In genomic region chrX:68571292-68572256, GRCh38 we compare ENCODE assay signal across 8 cellular contexts.
DNase-seq lines count a peak whose midpoint lies in the region; ATAC-seq, FAIRE-seq and TF ChIP-seq lines count a peak whose summit lies in the region.

No MANE protein-coding gene starts in this region.

- TF ChIP-seq EP300 in K562 (IDR thresholded peaks at IDR 0.05; ENCODE audit: low read length) = peak; percentile 64; the same call in 1 of the 2 replicates

- H3K9ac ChIP-seq in K562 (ENCODE audit: insufficient read depth in 1 of 2, low read depth in 2 of 2, low read length in 2 of 2) = peak overlapping the region in 1 of 2 experiments; percentile 60; a peak in 2 of 4 replicates

- peaks cover 3 to 33% of the 10 kb centered on the region in 2 experiments; a peak in 3 of 5 replicates for H3K4me1 ChIP-seq in K562 (replicated peaks in 1 of 2; ENCODE audit: control insufficient read depth in 2 of 2, insufficient read depth in 2 of 2, low read length in 2 of 2)

- H3K36me3 ChIP-seq in K562 (ENCODE audit: control insufficient read depth, insufficient read depth, low read length) = no peaks in the 10 kb centered on the region

- 5% methylated on average over 5 of the region's 5 CpGs for WGBS in K562 (ENCODE audit: insufficient coverage, low coverage, missing lambda C conversion rate)

- TF ChIP-seq POLR2A in GM12891 (IDR thresholded peaks at IDR 0.05; ENCODE audit: low read depth, low read length) (no peak), K562 (conservative IDR thresholded peaks at IDR 0.05) (no peak)

- POLR2A ChIA-PET in K562 (lab: Yijun Ruan, JAX) = interaction anchor here (0.6 to 1.7 kb wide), 6 partner anchors 10 to 633 kb away, joined by 3 to 7 read pairs (median 4); no protein-coding TSS in a partner anchor

- peak overlapping the region; percentile 51 for H3K4me2 ChIP-seq in K562 (ENCODE audit: insufficient read depth, low read length)

- DNase-seq in GM12891 (ENCODE audit: insufficient read length, low spot score) = no peak
- peak; percentile 30 to 77 (median 42) for DNase-seq in K562 (ENCODE audit: extremely low read depth in 1 of 4, low spot score in 3 of 4)
- DNase-seq in urothelium cell line (ENCODE audit: low spot score) = peak; percentile 55
- no peak for DNase-seq in cerebellar nuclear complex (lab: John Stamatoyannopoulos, UW)
- no peak for DNase-seq in NAMALWA (ENCODE audit: low spot score)
- DNase-seq in middle frontal gyrus (ENCODE audit: extremely low spot score, low spot score) = no peak

- H3K4me3 ChIP-seq in K562 = no peak overlapping the region

- TF ChIP-seq CTCF in K562 (IDR thresholded peaks at IDR 0.05 in 2 of 3, conservative IDR thresholded peaks at IDR 0.05 in 1 of 3; ENCODE audit: insufficient read depth in 2 of 3, low read depth in 1 of 3, low read length in 3 of 3) = no peak

- no TSS peak for BruUV-seq in K562 (replicated peaks; lab: Mats Ljungman, UMichigan)

- H3K79me2 ChIP-seq in K562 (ENCODE audit: control insufficient read depth, insufficient read depth, low read length) = no peaks in the 10 kb centered on the region

- no peaks in the 10 kb centered on the region for H3K9me1 ChIP-seq in K562 (ENCODE audit: control insufficient read depth, insufficient read depth, low read length)

- intact Hi-C loops in K562 (cut with micrococcal nuclease) = loop anchor here (2.0 to 5.0 kb wide), 2 partner anchors 13 to 116 kb away; no protein-coding TSS in a partner anchor

- peak overlapping the region; percentile 76 for H2AFZ ChIP-seq in K562 (ENCODE audit: low read depth, low read length)

- no peaks in the 10 kb centered on the region for H4K20me1 ChIP-seq in K562 (replicated peaks; ENCODE audit: control insufficient read depth, insufficient read depth, low read length)

- FAIRE-seq in GM12891 (lab: Jason Lieb, UNC) = peak; percentile 52
- peak; percentile 91 for FAIRE-seq in K562 (lab: Jason Lieb, UNC)
- FAIRE-seq in urothelium cell line (lab: Jason Lieb, UNC) = no peak

- in situ Hi-C loops in K562 (cut with MboI) = no loop called here

- peak; percentile 85 for ATAC-seq in GM21515 (IDR thresholded peaks at IDR 0.05; ENCODE audit: unreplicated experiment)
- ATAC-seq in HG03575 (IDR thresholded peaks at IDR 0.05; ENCODE audit: extremely low read depth, insufficient number of reproducible peaks, low FRiP score, unreplicated experiment) = peak; percentile 85
- peak; percentile 94 for ATAC-seq in K562

- no peaks in the 10 kb centered on the region for H3K27me3 ChIP-seq in K562 (ENCODE audit: control insufficient read depth in 2 of 2, insufficient read depth in 2 of 2, low read length in 2 of 2)

- no peaks in the 10 kb centered on the region for H3K9me3 ChIP-seq in K562 (replicated peaks; ENCODE audit: control insufficient read depth, insufficient read depth, low read depth, low read length)

- peak overlapping the region; percentile 95 for H3K27ac ChIP-seq in K562 (ENCODE audit: extremely low read depth, low read depth, low read length)

- CTCF ChIA-PET in K562 (lab: Yijun Ruan, JAX; ENCODE audit: low intra/inter-chr PET ratio) = no interaction called here

- no peak for TF ChIP-seq RAD21 in K562 (CRISPR knock-in tag; conservative IDR thresholded peaks at IDR 0.05 in 1 of 2, IDR thresholded peaks at IDR 0.05 in 1 of 2)

TF ChIP-seq in GM12891, 5 proteins besides CTCF, POLR2A, EP300 and RAD21:
- TF ChIP-seq SPI1 (IDR thresholded peaks at IDR 0.05; ENCODE audit: low read depth, low read length) (peak; percentile 35; the same call in 1 of the 2 replicates), PAX5 (IDR thresholded peaks at IDR 0.05; ENCODE audit: insufficient read depth, low read length, severe bottlenecking) (no peak), POU2F2 (IDR thresholded peaks at IDR 0.05; ENCODE audit: low read depth, low read length) (no peak)

TF ChIP-seq in K562, 482 proteins besides CTCF, POLR2A, EP300 and RAD21 (continues in another document):
- peak; percentile 60 for TF ChIP-seq USF1 (CRISPR knock-in tag; IDR thresholded peaks at IDR 0.05)
- no peak for TF ChIP-seq TRIM25 (IDR thresholded peaks at IDR 0.05; ENCODE audit: borderline replicate concordance)
- peak; percentile 65; the same call in 1 of the 2 replicates for TF ChIP-seq EHMT2 (IDR thresholded peaks at IDR 0.05)
- TF ChIP-seq ZNF592 (IDR thresholded peaks at IDR 0.05) = peak; percentile 59; the same call in 1 of the 2 replicates
- TF ChIP-seq TAL1 (IDR thresholded peaks at IDR 0.05) = peak; percentile 21; the same call in 1 of the 2 replicates
- TF ChIP-seq BHLHE40 (IDR thresholded peaks at IDR 0.05; ENCODE audit: low read length) = peak; percentile 27; the same call in 1 of the 2 replicates
- peak in 1 of 2 experiments; percentile 45; a peak in 1 of 4 replicates for TF ChIP-seq RCOR1 (IDR thresholded peaks at IDR 0.05; ENCODE audit: borderline replicate concordance in 1 of 2, low read depth in 2 of 2, low read length in 2 of 2)
- TF ChIP-seq YY1 (IDR thresholded peaks at IDR 0.05; ENCODE audit: borderline replicate concordance in 1 of 3, control insufficient read depth in 1 of 3, extremely low read depth in 1 of 3, insufficient read depth in 3 of 3, insufficient read length in 1 of 3, insufficient replicate concordance in 2 of 3, low read depth in 1 of 3, low read length in 2 of 3) = no peak
- 0 out of 4 replicates have a peak, but pooled peaks of 1 of the 2 experiments have one; percentile 38 for TF ChIP-seq BCLAF1 (IDR thresholded peaks at IDR 0.05; ENCODE audit: borderline replicate concordance in 1 of 2, control insufficient read depth in 1 of 2, low read depth in 2 of 2, low read length in 1 of 2)

Comparison
In these comparisons a context has a peak if more than half of its experiments do, and no peak if none do; other contexts are left out.
1. DNase-seq: peak in K562 (4 of 4) and urothelium cell line (single experiment); none in GM12891 (single experiment), cerebellar nuclear complex (0 of 2), NAMALWA (single experiment) and middle frontal gyrus (single experiment).
2. Peak in every context shown above with its lines, with median percentiles within 50 percentile points of each other: ATAC-seq.